8 cellular contexts compared by ENCODE assay signal in genomic region chr7:95871078-95871848, GRCh38.
A peak's percentile ranks its signal among the peaks of the same experiment; 100 is the strongest.
DNase-seq lines count a peak whose midpoint lies in the region; ATAC-seq and TF ChIP-seq lines count a peak whose summit lies in the region.

No MANE protein-coding gene starts in this region.

- peak; percentile 69 for TF ChIP-seq CTCF in GM10266 (IDR thresholded peaks at IDR 0.05; ENCODE audit: control insufficient read depth, insufficient read depth, low read depth, missing control alignments)

- ATAC-seq in HG03432 (IDR thresholded peaks at IDR 0.05; ENCODE audit: unreplicated experiment) (peak; percentile 58), GM18519 (IDR thresholded peaks at IDR 0.05; ENCODE audit: low FRiP score, unreplicated experiment) (no peak)

- DNase-seq in A172 (ENCODE audit: low spot score) (peak; percentile 63), GM10266 (ENCODE audit: extremely low spot score) (peak; percentile 24), NCI-H446 treated with DMSO at 0.1 percent for 48 hours (lab: John Stamatoyannopoulos, UW) (peak; percentile 22), brain pericyte (ENCODE audit: low read depth, low spot score) (peak; percentile 12), kidney glomerular epithelial cell (lab: John Stamatoyannopoulos, UW) (peak; percentile 36)
- no peak for DNase-seq in stimulated activated CD8-positive, alpha-beta memory T cell treated with anti-CD3 and anti-CD28 coated beads, Interleukin-4, amount 100 ng/mL, for 48 hours
